8 cellular contexts compared by ENCODE assay signal in the genomic region with DNA sequence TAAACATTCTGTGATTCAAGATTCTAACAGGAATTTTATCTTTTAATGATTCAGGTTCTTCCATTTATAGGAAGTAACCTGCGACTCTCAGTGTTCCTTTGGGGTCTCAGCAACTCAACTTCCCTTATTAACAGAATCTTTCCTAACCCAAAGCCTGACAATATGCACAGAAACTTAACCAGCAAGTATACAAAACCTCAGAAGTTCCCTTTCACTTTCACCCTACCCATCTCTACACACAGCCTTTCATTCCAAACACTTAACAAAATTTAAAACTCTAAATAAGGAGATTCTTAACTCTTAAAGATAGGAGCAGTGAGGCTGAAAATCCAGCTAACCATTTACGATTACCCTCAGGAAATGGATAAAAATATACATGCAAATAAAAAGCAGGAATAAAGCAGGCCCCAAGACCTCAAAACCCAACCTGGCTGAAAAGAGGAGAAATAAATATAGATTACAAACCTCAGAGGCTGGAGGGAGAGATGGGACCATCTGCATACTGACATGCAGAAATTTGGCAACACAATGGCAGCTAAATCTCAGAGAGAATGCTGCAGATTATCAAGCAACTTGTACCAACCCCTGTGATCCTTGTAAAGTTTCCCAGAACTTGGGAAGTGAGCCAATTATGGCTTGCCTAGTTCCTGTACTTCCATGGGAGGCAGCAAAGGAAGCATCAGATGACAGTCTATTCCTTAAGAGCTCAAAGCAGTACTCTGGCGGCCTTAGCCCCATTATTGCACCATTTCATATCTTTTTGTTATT.
DNase-seq lines count a peak whose midpoint lies in the region; ATAC-seq lines count a peak whose summit lies in the region.

No MANE protein-coding gene starts in this region.

- H3K9me3 Mint-ChIP-seq in activated naive CD8-positive, alpha-beta T cell treated with anti-CD3 and anti-CD28 coated beads, Interleukin-2, amount 50 U/mL, for 24 hours = no peaks in the 10 kb centered on the region
- H3K9me3 Mint-ChIP-seq in activated T-helper 2 cell treated with anti-CD3 and anti-CD28 coated beads, Interferon-gamma antibody, Interleukin-2, Interleukin-4, amounts not matched to agents 10 μg/mL and 5 μg/mL and 100 μg/mL, durations not matched to agents 14 hours and 24 hours and 36 hours = no peaks in the 10 kb centered on the region

- DNase-seq in COLO829 (ENCODE audit: low spot score) (peak; percentile 49), medulla oblongata (ENCODE audit: extremely low spot score) (no peak)
- DNase-seq in activated naive CD8-positive, alpha-beta T cell treated with anti-CD3 and anti-CD28 coated beads, Interleukin-2, amount 50 U/mL, for 24 hours = no peak
- no peak for DNase-seq in activated T-helper 2 cell treated with anti-CD3 and anti-CD28 coated beads, Interferon-gamma antibody, Interleukin-2, Interleukin-4, amounts not matched to agents 10 μg/mL and 5 μg/mL and 100 μg/mL, durations not matched to agents 14 hours and 24 hours and 36 hours (ENCODE audit: low spot score)
- DNase-seq in activated effector memory CD4-positive, alpha-beta T cell treated with anti-CD3 and anti-CD28 coated beads, Interleukin-2, amount 50 U/mL, for 16 hours = no peak

- peak overlapping the region; percentile 36 for H3K4me3 Mint-ChIP-seq in activated naive CD8-positive, alpha-beta T cell treated with anti-CD3 and anti-CD28 coated beads, Interleukin-2, amount 50 U/mL, for 24 hours
- H3K4me3 Mint-ChIP-seq in activated T-helper 2 cell treated with anti-CD3 and anti-CD28 coated beads, Interferon-gamma antibody, Interleukin-2, Interleukin-4, amounts not matched to agents 10 μg/mL and 5 μg/mL and 100 μg/mL, durations not matched to agents 14 hours and 24 hours and 36 hours (ENCODE audit: low read depth) = no peak overlapping the region

- H3K36me3 Mint-ChIP-seq in activated naive CD8-positive, alpha-beta T cell treated with anti-CD3 and anti-CD28 coated beads, Interleukin-2, amount 50 U/mL, for 24 hours (ENCODE audit: low read depth) = no peaks in the 10 kb centered on the region
- no peaks in the 10 kb centered on the region for H3K36me3 Mint-ChIP-seq in activated T-helper 2 cell treated with anti-CD3 and anti-CD28 coated beads, Interferon-gamma antibody, Interleukin-2, Interleukin-4, amounts not matched to agents 10 μg/mL and 5 μg/mL and 100 μg/mL, durations not matched to agents 14 hours and 24 hours and 36 hours (ENCODE audit: low read depth)

- no peaks in the 10 kb centered on the region for H3K36me3 ChIP-seq in muscle layer of duodenum (ENCODE audit: control insufficient read depth in 1 of 2, insufficient read depth in 2 of 2, low read length in 2 of 2)

- H3K9me3 ChIP-seq in muscle layer of duodenum (ENCODE audit: control insufficient read depth in 1 of 2, low read length in 2 of 2) = no peaks in the 10 kb centered on the region

- intact Hi-C loops in activated T-helper 2 cell treated with anti-CD3 and anti-CD28 coated beads, Interferon-gamma antibody, Interleukin-2, Interleukin-4, amounts not matched to agents 10 μg/mL and 5 μg/mL and 100 μg/mL, durations not matched to agents 14 hours and 24 hours and 36 hours (cut with micrococcal nuclease) = no loop called here

- ATAC-seq in GM21381 (IDR thresholded peaks at IDR 0.05; ENCODE audit: unreplicated experiment) (peak; percentile 77), HG03558 (IDR thresholded peaks at IDR 0.05; ENCODE audit: extremely low read depth, unreplicated experiment) (peak; percentile 63)
- ATAC-seq in activated naive CD8-positive, alpha-beta T cell treated with anti-CD3 and anti-CD28 coated beads, Interleukin-2, amount 50 U/mL, for 24 hours = no peak

- H3K27me3 Mint-ChIP-seq in activated naive CD8-positive, alpha-beta T cell treated with anti-CD3 and anti-CD28 coated beads, Interleukin-2, amount 50 U/mL, for 24 hours = no peaks in the 10 kb centered on the region
- H3K27me3 Mint-ChIP-seq in activated T-helper 2 cell treated with anti-CD3 and anti-CD28 coated beads, Interferon-gamma antibody, Interleukin-2, Interleukin-4, amounts not matched to agents 10 μg/mL and 5 μg/mL and 100 μg/mL, durations not matched to agents 14 hours and 24 hours and 36 hours (ENCODE audit: low read depth) = no peaks in the 10 kb centered on the region

- peaks cover 0 to 21% of the 10 kb centered on the region in 2 donors for H3K4me1 ChIP-seq in muscle layer of duodenum (ENCODE audit: control insufficient read depth in 1 of 2, insufficient read depth in 2 of 2, low read length in 2 of 2)

- peak overlapping the region; percentile 73 for H3K27ac Mint-ChIP-seq in activated naive CD8-positive, alpha-beta T cell treated with anti-CD3 and anti-CD28 coated beads, Interleukin-2, amount 50 U/mL, for 24 hours
- no peak overlapping the region for H3K27ac Mint-ChIP-seq in activated T-helper 2 cell treated with anti-CD3 and anti-CD28 coated beads, Interferon-gamma antibody, Interleukin-2, Interleukin-4, amounts not matched to agents 10 μg/mL and 5 μg/mL and 100 μg/mL, durations not matched to agents 14 hours and 24 hours and 36 hours

- H3K4me1 Mint-ChIP-seq in activated naive CD8-positive, alpha-beta T cell treated with anti-CD3 and anti-CD28 coated beads, Interleukin-2, amount 50 U/mL, for 24 hours = peaks cover 40% of the 10 kb centered on the region
- peaks cover 15% of the 10 kb centered on the region for H3K4me1 Mint-ChIP-seq in activated T-helper 2 cell treated with anti-CD3 and anti-CD28 coated beads, Interferon-gamma antibody, Interleukin-2, Interleukin-4, amounts not matched to agents 10 μg/mL and 5 μg/mL and 100 μg/mL, durations not matched to agents 14 hours and 24 hours and 36 hours (ENCODE audit: low read depth)

- no peaks in the 10 kb centered on the region for H3K27me3 ChIP-seq in muscle layer of duodenum (ENCODE audit: low read depth, low read length)

- H3K27ac ChIP-seq in muscle layer of duodenum (ENCODE audit: low read length) = peak overlapping the region; percentile 16

- H3K4me3 ChIP-seq in muscle layer of duodenum (ENCODE audit: low read depth in 1 of 2, low read length in 2 of 2) = no peak overlapping the region
